Comparison of ENCODE assay signal across 8 cellular contexts in the genomic region with DNA sequence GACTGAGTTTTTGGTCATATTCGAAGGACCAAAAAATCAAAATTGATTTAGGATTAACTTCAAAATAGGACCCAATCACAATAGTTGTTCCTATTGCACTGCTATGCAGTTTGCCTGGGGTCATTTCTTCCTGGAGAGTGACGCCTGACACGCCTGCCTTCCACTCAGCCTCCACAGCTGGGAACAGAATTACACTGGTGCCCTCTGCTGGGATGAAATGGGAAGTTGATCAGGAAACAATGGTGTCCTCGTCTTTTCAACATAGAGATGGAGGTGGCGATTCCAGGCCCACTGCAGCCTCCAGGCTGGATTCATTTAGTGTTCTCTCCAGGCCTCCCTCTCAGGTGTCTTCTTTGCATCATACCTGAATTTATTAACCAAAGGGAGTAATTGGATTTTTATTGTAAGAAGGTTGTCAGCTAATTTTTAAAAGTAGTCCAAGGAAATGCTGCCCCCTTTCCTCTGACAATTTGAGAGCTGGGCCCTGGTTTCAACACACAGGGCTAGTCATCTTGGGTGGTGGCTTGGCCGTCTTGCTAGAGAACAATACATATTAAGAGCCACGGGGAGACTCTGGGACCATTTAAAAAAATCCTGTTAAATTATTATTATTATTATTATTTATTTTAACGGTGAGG.
DNase-seq lines count a peak whose midpoint lies in the region; ATAC-seq and TF ChIP-seq lines count a peak whose summit lies in the region.

No MANE protein-coding gene starts in this region.

- peak; percentile 94 for ATAC-seq in GM19455 (IDR thresholded peaks at IDR 0.05; ENCODE audit: unreplicated experiment)
- peak; percentile 89 for ATAC-seq in HG03521 (IDR thresholded peaks at IDR 0.05; ENCODE audit: unreplicated experiment)

- H3K4me3 Mint-ChIP-seq in mesothelial cell of epicardium: no peak overlapping the region

- H3K27ac Mint-ChIP-seq in mesothelial cell of epicardium: no peak overlapping the region

- DNase-seq in COLO829 (ENCODE audit: low spot score) (peak; percentile 75), NCI-H526 (lab: John Stamatoyannopoulos, UW) (peak; percentile 39 to 82), mesothelial cell of epicardium (ENCODE audit: low spot score in 2 of 2, unreplicated experiment in 2 of 2) (peak; percentile 39 to 79)
- peak; percentile 72 to 76 for DNase-seq in activated CD4-positive, alpha-beta T cell treated with anti-CD3 and anti-CD28 coated beads, Interleukin-2, amount 50 U/mL, for 48 hours
- peak; percentile 24 for DNase-seq in effector CD8-positive, alpha-beta T cell (lab: John Stamatoyannopoulos, UW)
- DNase-seq in stimulated activated CD8-positive, alpha-beta memory T cell treated with anti-CD3 and anti-CD28 coated beads, Interleukin-2, amount 100 ng/mL, for 48 hours (ENCODE audit: low read depth in 2 of 2): peak; percentile 29 to 37

- TF ChIP-seq CTCF in mesothelial cell of epicardium (IDR thresholded peaks at IDR 0.05; ENCODE audit: unreplicated experiment): peak; percentile 63

- H3K27me3 Mint-ChIP-seq in mesothelial cell of epicardium (ENCODE audit: low read depth): no peaks in the 10 kb centered on the region

- no peaks in the 10 kb centered on the region for H3K9me3 Mint-ChIP-seq in mesothelial cell of epicardium

- H3K36me3 Mint-ChIP-seq in mesothelial cell of epicardium: no peaks in the 10 kb centered on the region

- peaks cover 8% of the 10 kb centered on the region for H3K4me1 Mint-ChIP-seq in mesothelial cell of epicardium

Comparison
In these comparisons a context has a peak if more than half of its experiments do, and no peak if none do; other contexts are left out.
1. Peak in every context shown above with its lines: DNase-seq and ATAC-seq.
2. DNase-seq: peak in every context shown above with its lines; median percentile 75 in COLO829; 74 in activated CD4-positive, alpha-beta T cell treated with anti-CD3 and anti-CD28 coated beads, Interleukin-2, amount 50 U/mL, for 48 hours; 60 in NCI-H526; 59 in mesothelial cell of epicardium; 33 in stimulated activated CD8-positive, alpha-beta memory T cell treated with anti-CD3 and anti-CD28 coated beads, Interleukin-2, amount 100 ng/mL, for 48 hours; 24 in effector CD8-positive, alpha-beta T cell.